In the genomic region with DNA sequence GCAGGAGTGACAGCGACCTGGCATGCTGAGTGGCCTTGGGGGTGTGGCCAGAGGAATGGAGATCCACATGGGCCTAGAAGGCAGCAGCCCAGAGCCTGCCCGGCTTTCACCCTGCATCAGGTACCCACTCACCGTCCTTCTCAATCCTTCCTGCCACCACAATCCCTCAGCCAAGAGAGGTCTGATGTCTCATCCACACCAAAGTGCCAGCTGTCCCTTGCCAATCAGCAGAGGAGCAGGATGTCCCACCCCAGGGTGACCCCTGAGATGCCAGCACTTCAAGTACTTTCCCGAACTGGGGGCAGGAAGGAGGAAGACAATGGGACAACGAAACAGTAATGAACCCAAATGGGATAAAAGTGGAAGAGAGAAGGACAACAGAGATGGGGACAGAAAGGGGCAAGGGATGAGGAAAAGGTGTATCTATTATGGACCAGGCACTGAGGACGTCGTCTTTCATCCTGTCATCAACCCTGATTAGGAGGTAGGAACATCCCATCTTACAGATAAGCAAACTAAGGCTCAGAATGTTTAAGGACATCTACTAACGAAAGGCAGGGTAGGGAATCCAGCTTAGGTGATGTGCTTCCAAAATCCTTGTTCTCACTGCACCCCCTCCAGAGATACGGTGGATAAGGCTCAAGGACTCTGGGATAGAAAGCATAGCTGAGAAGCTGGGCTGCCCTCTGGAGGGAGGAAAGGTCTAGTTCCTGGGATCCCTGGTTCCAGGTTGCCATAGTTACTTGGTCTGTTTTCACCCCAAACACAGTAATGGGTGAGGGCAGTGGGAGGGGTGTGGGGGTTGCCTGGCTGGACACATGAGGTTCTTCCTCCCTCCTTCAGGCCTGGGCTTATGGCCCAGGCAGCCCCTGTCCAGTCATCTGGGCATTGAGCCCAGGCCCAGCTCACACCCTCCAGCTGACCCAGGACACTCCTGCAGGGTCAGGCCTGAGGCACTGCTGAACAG, we compare ENCODE assay signal across 9 cellular contexts. TPM values are rescaled to one million over a fixed set of nuclear protein-coding genes. Genes with fewer than 3 reads are reported as not detected.
DNase-seq lines count a peak whose midpoint lies in the region; ATAC-seq, FAIRE-seq and TF ChIP-seq lines count a peak whose summit lies in the region.
"Had no signal": no experiment of that assay in that cellular context is flagged by ENCODE, and none has a peak within 500 bp of the region (broad histone marks: within the 10 kb centered on the region; RNA-seq: fewer than 3 reads in every experiment).

No MANE protein-coding gene starts in this region.

- H3K4me3 ChIP-seq in kidney (ENCODE audit: low read length in 2 of 2) = no peak overlapping the region
- no peak overlapping the region for H3K4me3 ChIP-seq in spleen

- H3K36me3 ChIP-seq in kidney (ENCODE audit: control insufficient read depth in 1 of 2, insufficient read depth in 2 of 2, low read length in 2 of 2) (peaks cover 25 to 33% of the 10 kb centered on the region in 2 donors), spleen (peaks cover 2 to 79% (median 39%) of the 10 kb centered on the region in 6 donors)

- TF ChIP-seq CTCF in kidney (IDR thresholded peaks at IDR 0.05; ENCODE audit: borderline replicate concordance, extremely low read depth, insufficient read depth) (peak; percentile 34), spleen (IDR thresholded peaks at IDR 0.05 in 8 of 11, conservative IDR thresholded peaks at IDR 0.05 in 3 of 11) (peak in 6 of 11 experiments; percentile 3 to 41 (median 26))

- peaks cover 0 to 3% (median 0%) of the 10 kb centered on the region in 7 donors for H3K27me3 ChIP-seq in spleen (replicated peaks in 1 of 7)

- H3K4me1 ChIP-seq in kidney (ENCODE audit: control insufficient read depth in 1 of 2, insufficient read depth in 1 of 2, low read depth in 1 of 2, low read length in 2 of 2) (peaks cover 5 to 24% of the 10 kb centered on the region in 2 donors), spleen (peaks cover 9 to 78% (median 37%) of the 10 kb centered on the region in 6 donors)

- TF ChIP-seq POLR2A in spleen (IDR thresholded peaks at IDR 0.05) = no peak

- H3K9ac ChIP-seq in kidney (ENCODE audit: low read length in 2 of 2) = no peak overlapping the region

- no peak for ATAC-seq in GM21717 (IDR thresholded peaks at IDR 0.05; ENCODE audit: unreplicated experiment)
- no peak for ATAC-seq in HG03354 (IDR thresholded peaks at IDR 0.05; ENCODE audit: poor library complexity, severe bottlenecking, unreplicated experiment)

- H3K9me3 ChIP-seq in kidney (ENCODE audit: control insufficient read depth in 1 of 2, low read length in 2 of 2) (no peaks in the 10 kb centered on the region), spleen (no peaks in the 10 kb centered on the region)

- DNase-seq in DMS 273 (lab: John Stamatoyannopoulos, UW; ENCODE audit: unreplicated experiment) (peak; percentile 54), DMS 273 treated with DMSO at 0.1 percent for 48 hours (lab: John Stamatoyannopoulos, UW) (no peak), caudate nucleus (lab: John Stamatoyannopoulos, UW) (peak in 41 of 61 donors; percentile 3 to 83 (median 33)), kidney (peak; percentile 94), spleen (peak; percentile 77), NOMO-1 treated with dmso at 0.1 percent for 144 hours (lab: John Stamatoyannopoulos, UW; ENCODE audit: unreplicated experiment) (no peak)

- WGBS in spleen, 5 donors = 62 to 83% (median 74%) methylated on average over 9 of the region's 9 CpGs

- no peak for FAIRE-seq in kidney (lab: Jason Lieb, UNC)

- intact Hi-C loops in kidney (cut with DNase I) = no loop called here
- intact Hi-C loops in spleen (cut with DNase I; ENCODE audit: low total_unique reads) = no loop called here

- H3K27ac ChIP-seq in caudate nucleus (ENCODE audit: low read depth, low read length) = peak overlapping the region; percentile 27
- peak overlapping the region; percentile 68 to 78 for H3K27ac ChIP-seq in kidney (ENCODE audit: low read depth in 2 of 2, low read length in 2 of 2)
- peak overlapping the region in 7 of 8 donors; percentile 12 to 64 (median 59) for H3K27ac ChIP-seq in spleen
- H3K27ac ChIP-seq: 22Rv1 had no signal

RNA-seq across cellular contexts. Expression of gene TNXB, which starts 4.5 kb away (rescaled TPM):
- 88.2 TPM for total RNA-seq in kidney
- 13.3 TPM for polyA plus RNA-seq in kidney (ENCODE audit: insufficient read depth, low read depth, low replicate concordance)
- 100 to 1,000 TPM in 2 of 7 donors, 10 to 100 TPM in 5; 37.6 to 117 (median 72.7) TPM for total RNA-seq in spleen
- polyA plus RNA-seq in spleen = 10 to 100 TPM; 13.7 to 39.3 (median 32.5) TPM

RNA-seq across cellular contexts. Expression of gene ATF6B, which starts 14.4 kb away (rescaled TPM):
- 104 TPM for total RNA-seq in kidney
- polyA plus RNA-seq in kidney (ENCODE audit: insufficient read depth, low read depth, low replicate concordance) = 40.3 TPM
- 100 to 1,000 TPM in 4 of 7 donors, 10 to 100 TPM in 3; 79.1 to 126 (median 101) TPM for total RNA-seq in spleen
- polyA plus RNA-seq in spleen = 10 to 100 TPM; 45.3 to 72.7 (median 46.2) TPM

RNA-seq across cellular contexts. Expression of gene FKBPL, which starts 16.4 kb away (rescaled TPM):
- total RNA-seq in kidney (4.8 TPM), spleen (1 to 10 TPM; 2.9 to 5.8 (median 4.3) TPM)
- polyA plus RNA-seq in kidney (ENCODE audit: insufficient read depth, low read depth, low replicate concordance) (5.7 TPM), spleen (1 to 10 TPM; 4.7 to 6.1 (median 6.0) TPM)

RNA-seq across cellular contexts. Expression of gene PRRT1, which starts 38.1 kb away (rescaled TPM):
- total RNA-seq in kidney (2.4 TPM), spleen (1 to 10 TPM in 2 of 7 donors, under 1 TPM in 5; 0.28 to 1.7 (median 0.85) TPM)
- polyA plus RNA-seq in kidney (ENCODE audit: insufficient read depth, low read depth, low replicate concordance) (4.0 TPM), spleen (1 to 10 TPM; 1.1 to 2.3 (median 1.9) TPM)

RNA-seq across cellular contexts. Expression of gene PPT2, which starts 40.3 kb away (rescaled TPM):
- total RNA-seq in kidney (23.0 TPM), spleen (10 to 100 TPM; 12.7 to 26.7 (median 19.2) TPM)
- polyA plus RNA-seq in kidney (ENCODE audit: insufficient read depth, low read depth, low replicate concordance) (20.3 TPM), spleen (1 to 10 TPM; 2.3 to 7.6 (median 3.7) TPM)

Comparison
In these comparisons a context has a peak if more than half of its experiments do, and no peak if none do; other contexts are left out.
1. DNase-seq: peak in DMS 273 (single experiment), caudate nucleus (41 of 61), kidney (single experiment) and spleen (single experiment); none in DMS 273 treated with DMSO at 0.1 percent for 48 hours (single experiment) and NOMO-1 treated with dmso at 0.1 percent for 144 hours (single experiment).
2. Peak in every context shown above with its lines, with median percentiles within 50 percentile points of each other: H3K27ac ChIP-seq.